ENCODE assay signal across 26 cellular contexts in genomic region chr6:3771407-3772011, GRCh38. TPM values are rescaled to one million over a fixed set of nuclear protein-coding genes. Genes with fewer than 3 reads are reported as not detected.
"Had no signal": no experiment of that assay in that cellular context is flagged by ENCODE, and none has a peak within 500 bp of the region (broad histone marks: within the 10 kb centered on the region; RNA-seq: fewer than 3 reads in every experiment).

No MANE protein-coding gene starts in this region.

- H3K27ac ChIP-seq: gastroesophageal sphincter, hepatocyte, prostate gland, sigmoid colon, suprapubic skin, transverse colon, uterus, WERI-Rb-1 had no signal

- DNase-seq: activated CD4-positive, alpha-beta memory T cell treated with anti-CD3 and anti-CD28 coated beads, Interleukin-2, amount 10 ng/mL, durations not matched to agents 7 days and 5 days; activated CD4-positive, alpha-beta T cell treated with anti-CD3 and anti-CD28 coated beads, Interleukin-2, amount 10 ng/mL, durations not matched to agents 24 days and 14 days; activated CD4-positive, CD25-positive, alpha-beta regulatory T cell treated with anti-CD3 and anti-CD28 coated beads, Interleukin-2, amount 50 U/mL, for 72 hours; activated CD8-positive, alpha-beta memory T cell treated with anti-CD3 and anti-CD28 coated beads, Interleukin-2, amount 50 U/mL, for 48 hours; activated gamma-delta T cell treated with Interleukin-2 at 50 U/mL for 16 hours; activated naive CD4-positive, alpha-beta T cell treated with anti-CD3 and anti-CD28 coated beads, Interleukin-2, amount 50 U/mL, for 16 hours; activated T-cell treated with anti-CD3 and anti-CD28 coated beads, Interleukin-2, amount 50 U/mL, for 24 hours; amygdala; caudate nucleus; cortex of kidney; effector memory CD8-positive, alpha-beta T cell; left cardiac atrium; mammary epithelial cell; naive thymus-derived CD8-positive, alpha-beta T cell; retina; sigmoid colon; small intestine; stimulated activated CD4-positive, alpha-beta T cell treated with anti-CD3 and anti-CD28 coated beads, Interleukin-4, amount 100 ng/mL, for 24 hours; T1000; transverse colon; uterus; WERI-Rb-1 had no signal

- H3K9me3 ChIP-seq: gastroesophageal sphincter, prostate gland, sigmoid colon, suprapubic skin, transverse colon, uterus had no signal

- H3K4me2 ChIP-seq: hepatocyte had no signal

- H3K36me3 ChIP-seq: gastroesophageal sphincter, prostate gland, sigmoid colon, suprapubic skin, transverse colon, uterus, WERI-Rb-1 had no signal

- H3K79me2 ChIP-seq: hepatocyte had no signal

- H2AFZ ChIP-seq: hepatocyte had no signal

- H3K4me3 ChIP-seq: gastroesophageal sphincter, hepatocyte, prostate gland, sigmoid colon, suprapubic skin, transverse colon, uterus had no signal

- H3K27me3 ChIP-seq: gastroesophageal sphincter, hepatocyte, sigmoid colon, suprapubic skin, transverse colon, uterus had no signal

- H3K4me1 ChIP-seq: prostate gland, sigmoid colon, transverse colon, uterus had no signal

RNA-seq across cellular contexts. Expression of gene PXDC1, which starts 20.0 kb away (rescaled TPM):
- polyA plus RNA-seq: naive thymus-derived CD8-positive, alpha-beta T cell had no signal
